2 cellular contexts compared by ENCODE assay signal in genomic region chr7:107128748-107129147, GRCh38.
TF ChIP-seq lines count a peak whose summit lies in the region.

No MANE protein-coding gene starts in this region.

TF ChIP-seq in A549, 52 proteins besides CTCF, POLR2A, EP300 and RAD21:
- TF ChIP-seq HMGXB4 (CRISPR knock-in tag; IDR thresholded peaks at IDR 0.05; ENCODE audit: borderline replicate concordance) = no peak
- no peak for TF ChIP-seq CHD4 (IDR thresholded peaks at IDR 0.05; ENCODE audit: borderline replicate concordance)
- TF ChIP-seq TP53 (CRISPR knock-in tag; IDR thresholded peaks at IDR 0.05) = no peak
- no peak for TF ChIP-seq RFX5 (IDR thresholded peaks at IDR 0.05)
- TF ChIP-seq HOXA7 (CRISPR knock-in tag; IDR thresholded peaks at IDR 0.05) = no peak
- peak; percentile 38 for TF ChIP-seq MAFK (IDR thresholded peaks at IDR 0.05; ENCODE audit: partially characterized antibody)
- TF ChIP-seq CBX8 (IDR thresholded peaks at IDR 0.05) = no peak
- no peak for TF ChIP-seq SREBF2 (IDR thresholded peaks at IDR 0.05)
- TF ChIP-seq TFCP2L1 (CRISPR knock-in tag; IDR thresholded peaks at IDR 0.05) = no peak
- peak; percentile 67 for TF ChIP-seq NFE2L2 (conservative IDR thresholded peaks at IDR 0.05; ENCODE audit: low read length)
- TF ChIP-seq PBX3 (IDR thresholded peaks at IDR 0.05) = no peak
- no peak for TF ChIP-seq ZC3H11A (IDR thresholded peaks at IDR 0.05)
- no peak for TF ChIP-seq BCL3 (IDR thresholded peaks at IDR 0.05)
- TF ChIP-seq ZSCAN20 (CRISPR knock-in tag; IDR thresholded peaks at IDR 0.05) = no peak
- no peak for TF ChIP-seq ATOH8 (CRISPR knock-in tag; IDR thresholded peaks at IDR 0.05; ENCODE audit: low read depth)

TF ChIP-seq in K562, 482 proteins besides CTCF, POLR2A, EP300 and RAD21 (continued from another document):
- TF ChIP-seq BCLAF1 (IDR thresholded peaks at IDR 0.05; ENCODE audit: borderline replicate concordance in 1 of 2, control insufficient read depth in 1 of 2, low read depth in 2 of 2, low read length in 1 of 2) (no peak), EP400 (IDR thresholded peaks at IDR 0.05) (peak; percentile 13; the same call in 1 of the 2 replicates), TRIM24 (IDR thresholded peaks at IDR 0.05) (no peak), JUN (IDR thresholded peaks at IDR 0.05; ENCODE audit: borderline replicate concordance, low read depth, low read length) (no peak), JUN (CRISPR knock-in tag; IDR thresholded peaks at IDR 0.05; ENCODE audit: borderline replicate concordance) (no peak), PRPF4 (IDR thresholded peaks at IDR 0.05; ENCODE audit: insufficient read depth, low read depth, low read length, poor library complexity, severe bottlenecking) (no peak), MAFK (IDR thresholded peaks at IDR 0.05; ENCODE audit: low read length) (peak; percentile 74), HMBOX1 (IDR thresholded peaks at IDR 0.05) (no peak), C11orf30 (IDR thresholded peaks at IDR 0.05; ENCODE audit: low read depth) (peak; percentile 80), MAFG (tag; conservative IDR thresholded peaks at IDR 0.05) (peak; percentile 94), NCOA4 (IDR thresholded peaks at IDR 0.05; ENCODE audit: partially characterized antibody) (no peak), PHF8 (IDR thresholded peaks at IDR 0.05; ENCODE audit: borderline replicate concordance, low read length) (no peak), NFE2L1 (tag; IDR thresholded peaks at IDR 0.05; ENCODE audit: borderline replicate concordance, low read depth) (peak; percentile 85), CGGBP1 (CRISPR knock-in tag; IDR thresholded peaks at IDR 0.05) (no peak)
